Comparison of ENCODE assay signal across 16 cellular contexts in genomic region chr5:124736814-124737186, GRCh38. TPM values are rescaled to one million over a fixed set of nuclear protein-coding genes. Genes with fewer than 3 reads are reported as not detected.
DNase-seq lines count a peak whose midpoint lies in the region; ATAC-seq, FAIRE-seq and TF ChIP-seq lines count a peak whose summit lies in the region.
"Had no signal": no experiment of that assay in that cellular context is flagged by ENCODE, and none has a peak within 500 bp of the region (broad histone marks: within the 10 kb centered on the region; RNA-seq: fewer than 3 reads in every experiment).

No MANE protein-coding gene starts in this region.

- H3K79me2 ChIP-seq in GM12878 (ENCODE audit: control insufficient read depth, insufficient read depth, low read length) = peaks cover 85% of the 10 kb centered on the region
- peaks cover 41% of the 10 kb centered on the region for H3K79me2 ChIP-seq in mesendoderm (ENCODE audit: control insufficient read depth, insufficient read depth, low read length)

- TF ChIP-seq EP300 in GM12878 (IDR thresholded peaks at IDR 0.05; ENCODE audit: borderline replicate concordance in 1 of 2, control insufficient read depth in 1 of 2, low read depth in 2 of 2, low read length in 2 of 2) = no peak

- peak overlapping the region; percentile 81 for H3K4ac ChIP-seq in mesendoderm (ENCODE audit: low read depth, low read length)

- ATAC-seq in GM12878 (no peak), T-cell (replicated peaks in 1 of 4) (no peak), GM19035 (IDR thresholded peaks at IDR 0.05; ENCODE audit: unreplicated experiment) (no peak)
- ATAC-seq: lower lobe of right lung had no signal

- DNase-seq in NCI-H2171 treated with DMSO at 0.1 percent for 48 hours (lab: John Stamatoyannopoulos, UW) (peak; percentile 55), NCI-H2171 (lab: John Stamatoyannopoulos, UW) (no peak), GM12878 (ENCODE audit: low read depth, low spot score) (no peak), mesendoderm (no peak), vagina (ENCODE audit: extremely low spot score in 2 of 2) (no peak), T-cell (no peak), hippocampal formation (lab: John Stamatoyannopoulos, UW) (no peak)
- DNase-seq: central memory CD4-positive, alpha-beta T cell; COR-L47; hypothalamus; lower lobe of right lung; occipital lobe; stimulated activated CD4-positive, alpha-beta T cell treated with anti-CD3 and anti-CD28 coated beads, Interleukin-12 subunit alpha, Interleukin-12 subunit beta, amount 100 ng/mL, for 4 hours had no signal

- peak overlapping the region; percentile 74 for H2BK15ac ChIP-seq in mesendoderm (replicated peaks; ENCODE audit: low read depth)

- H3K4me3 ChIP-seq in GM12878 (no peak overlapping the region), mesendoderm (ENCODE audit: low read length) (no peak overlapping the region), vagina (no peak overlapping the region)

- TF ChIP-seq POLR2A in GM12878 (IDR thresholded peaks at IDR 0.05; ENCODE audit: low read depth, low read length) (no peak), vagina (IDR thresholded peaks at IDR 0.05) (no peak)

- H4K20me1 ChIP-seq in GM12878 (ENCODE audit: control insufficient read depth, insufficient read depth) = no peaks in the 10 kb centered on the region

- no peaks in the 10 kb centered on the region for H3K27me3 ChIP-seq in GM12878 (replicated peaks in 1 of 2; ENCODE audit: control insufficient read depth in 2 of 2, insufficient read depth in 2 of 2, low read length in 1 of 2)
- H3K27me3 ChIP-seq in mesendoderm (ENCODE audit: insufficient read depth, low read length, poor library complexity) = no peaks in the 10 kb centered on the region
- no peaks in the 10 kb centered on the region for H3K27me3 ChIP-seq in vagina

- H3K4me1 Mint-ChIP-seq in T-cell = no peaks in the 10 kb centered on the region

- H3K4me1 ChIP-seq in GM12878 (ENCODE audit: control insufficient read depth, insufficient read depth, low read length) (peaks cover 3% of the 10 kb centered on the region), mesendoderm (ENCODE audit: control insufficient read depth, low read depth, low read length) (peaks cover 45% of the 10 kb centered on the region), vagina (peaks cover 56% of the 10 kb centered on the region)

- POLR2A ChIA-PET in GM12878 (lab: Charles Lee) (interaction anchor here (1.4 to 1.8 kb wide), 2 partner anchors 11 to 34 kb away, joined by 3 to 14 read pairs; partner anchors contain the start of gene ZNF608), T-cell (lab: Charles Lee) (no interaction called here)

- H3K56ac ChIP-seq in mesendoderm (ENCODE audit: low read length) = peak overlapping the region; percentile 72

- no peak for TF ChIP-seq CTCF in GM12878 (IDR thresholded peaks at IDR 0.05 in 2 of 3, conservative IDR thresholded peaks at IDR 0.05 in 1 of 3; ENCODE audit: control insufficient read depth in 2 of 3, extremely low read depth in 1 of 3, insufficient read depth in 1 of 3, low read depth in 3 of 3, low read length in 3 of 3)
- TF ChIP-seq CTCF in vagina (IDR thresholded peaks at IDR 0.05) = no peak

- peak overlapping the region; percentile 35 for H4K5ac ChIP-seq in mesendoderm (ENCODE audit: low read length)

- no peak overlapping the region for H3K4me3 Mint-ChIP-seq in T-cell
- H3K4me3 Mint-ChIP-seq: activated naive CD8-positive, alpha-beta T cell had no signal

- no peak overlapping the region for H3K27ac Mint-ChIP-seq in T-cell
- H3K27ac Mint-ChIP-seq: activated naive CD8-positive, alpha-beta T cell had no signal

- peak overlapping the region; percentile 96 for H3K18ac ChIP-seq in mesendoderm (ENCODE audit: low read length)

- H2AFZ ChIP-seq in GM12878 (ENCODE audit: control insufficient read depth, low read depth, low read length) = no peak overlapping the region

- no peak overlapping the region for H2BK120ac ChIP-seq in mesendoderm (ENCODE audit: low read depth, low read length)

- 25% methylated on average over 3 of the region's 3 CpGs for WGBS in GM12878 (ENCODE audit: insufficient coverage, insufficient replicate concordance, low lambda C conversion rate, missing lambda C conversion rate)
- no CpG with 5 or more reads among the region's 3 CpGs for WGBS in mesendoderm (ENCODE audit: extremely low coverage, insufficient coverage, low lambda C conversion rate)

- no peaks in the 10 kb centered on the region for H3K36me3 Mint-ChIP-seq in T-cell
- H3K36me3 Mint-ChIP-seq: activated naive CD8-positive, alpha-beta T cell had no signal

- no TSS peak for BruUV-seq in GM12878 (replicated peaks; lab: Mats Ljungman, UMichigan)

- CTCF ChIA-PET in GM12878 (lab: Yijun Ruan, JAX) = interaction anchor here (1.1 to 2.7 kb wide), 3 partner anchors 11 to 22 kb away, joined by 3 to 6 read pairs (median 5); no protein-coding TSS in a partner anchor
- CTCF ChIA-PET in T-cell (lab: Charles Lee) = no interaction called here

- H3K9me3 Mint-ChIP-seq in T-cell = no peaks in the 10 kb centered on the region

- in situ Hi-C loops in GM12878 (cut with MboI) = no loop called here

- H2AK5ac ChIP-seq in mesendoderm (ENCODE audit: low read length) = no peak overlapping the region

- intact Hi-C loops in GM12878 (cut with micrococcal nuclease; ENCODE audit: unreplicated experiment) = no loop called here
- intact Hi-C loops in vagina (cut with DNase I) = no loop called here

- H4K8ac ChIP-seq in mesendoderm (ENCODE audit: low read depth, low read length) = peak overlapping the region; percentile 56

- no peak for FAIRE-seq in GM12878 (lab: Jason Lieb, UNC)

- no peaks in the 10 kb centered on the region for H3K36me3 ChIP-seq in GM12878 (ENCODE audit: control insufficient read depth in 2 of 2, insufficient read depth in 2 of 2, low read length in 1 of 2)
- no peaks in the 10 kb centered on the region for H3K36me3 ChIP-seq in mesendoderm (ENCODE audit: control insufficient read depth, insufficient read depth, low read length)
- no peaks in the 10 kb centered on the region for H3K36me3 ChIP-seq in vagina
- H3K36me3 ChIP-seq: lower lobe of right lung had no signal

- peak overlapping the region; percentile 67 for H2BK5ac ChIP-seq in mesendoderm (ENCODE audit: low read length)

- H3K79me1 ChIP-seq in mesendoderm (ENCODE audit: low read length) = no peaks in the 10 kb centered on the region

- RAD21 ChIA-PET in GM12878 (lab: Charles Lee; ENCODE audit: unreplicated experiment) = interaction anchor here (1.4 to 7.0 kb wide), 6 partner anchors 11 to 184 kb away, joined by 3 to 42 read pairs (median 7); partner anchors contain the start of gene ZNF608

- peaks cover 14 to 39% of the 10 kb centered on the region in 2 donors for H3K27me3 Mint-ChIP-seq in T-cell

- H3K9me3 ChIP-seq in GM12878 (replicated peaks; ENCODE audit: control insufficient read depth, insufficient read depth, low read length) (no peaks in the 10 kb centered on the region; the same call in 2 of the 3 replicates), vagina (no peaks in the 10 kb centered on the region)
- H3K9me3 ChIP-seq: lower lobe of right lung had no signal

- no peak overlapping the region; the same call in none of the 2 replicates for H3K4me2 ChIP-seq in GM12878 (ENCODE audit: control insufficient read depth, insufficient read depth)
- H3K4me2 ChIP-seq in mesendoderm (ENCODE audit: low read length) = no peak overlapping the region

- H3K9ac ChIP-seq in GM12878 (ENCODE audit: control insufficient read depth, insufficient read depth, low read length) (no peak overlapping the region), mesendoderm (ENCODE audit: low read length) (peak overlapping the region; percentile 55)

- no peak overlapping the region for H3K23ac ChIP-seq in mesendoderm (ENCODE audit: low read length)

- SMC1A ChIA-PET in GM12878 (lab: Charles Lee; ENCODE audit: uncharacterized antibody, unreplicated experiment) = interaction anchor here (0.7 to 5.7 kb wide), 9 partner anchors 9 to 187 kb away, joined by 3 to 25 read pairs (median 7); no protein-coding TSS in a partner anchor

- no peak for TF ChIP-seq RAD21 in GM12878 (IDR thresholded peaks at IDR 0.05; ENCODE audit: insufficient read depth, low read depth, low read length)

- H3K27ac ChIP-seq in GM12878 (ENCODE audit: control insufficient read depth, insufficient read depth) = peak overlapping the region; percentile 40; the same call in 1 of the 2 replicates
- peak overlapping the region; percentile 78 for H3K27ac ChIP-seq in mesendoderm (ENCODE audit: low read depth, low read length)
- H3K27ac ChIP-seq in vagina = peak overlapping the region; percentile 30
- H3K27ac ChIP-seq: epithelial cell of prostate had no signal

RNA-seq across cellular contexts. Expression of gene ZNF608, which starts 9.6 kb away (rescaled TPM):
- total RNA-seq in GM12878 (2013; cell fraction: nucleolus; rRNA removed) = 55.7 and 55.8 TPM in 2 replicates
- total RNA-seq in GM12878 (2014; rRNA removed) (0.73 and 0.76 TPM in 2 replicates), GM12878 (2014; rRNA removed; fragmentation: Illumina TruSeq; extraction: Trizol) (0.63 and 1.1 TPM in 2 replicates), GM12878 (2021) (0.77 and 0.87 TPM in 2 replicates), vagina (20.6 TPM), T-cell (1 to 10 TPM in 2 of 5 donors, under 1 TPM in 3; 0.26 to 1.3 (median 0.49) TPM)
- 8.3 TPM for polyA plus RNA-seq in GM12878 (2011; ENCODE audit: low read depth)
- polyA plus RNA-seq in GM12878 (2011; rRNA removed) (6.7 and 7.2 TPM in 2 replicates), GM12878 (2014; fragmentation: Illumina TruSeq; extraction: Trizol) (0.62 and 0.84 TPM in 2 replicates), GM12878 (2014; fragmentation: Nextera tagmentation; extraction: Ambion mirVana) (under 1 TPM; 0.19 to 0.31 TPM), GM12878 (2014; rRNA removed) (0.60 and 0.65 TPM in 2 replicates), GM12878 (2016; fragmentation: Nextera tagmentation; extraction: Ambion mirVana) (under 1 TPM; 0.23 to 0.37 TPM)
- polyA plus RNA-seq in GM12878 (2011; cell fraction: cytosol; rRNA removed) = 4.0 and 4.2 TPM in 2 replicates
- polyA plus RNA-seq in GM12878 (2011; cell fraction: nucleus; rRNA removed) = 7.8 and 8.9 TPM in 2 replicates
- 12.2 and 14.9 TPM in 2 replicates for polyA plus RNA-seq in GM12878 (2012)
- 7.8 and 10.2 TPM in 2 replicates for polyA minus RNA-seq in GM12878 (2011; rRNA and poly(A)+ RNA removed)
- polyA minus RNA-seq in GM12878 (2011; cell fraction: cytosol; rRNA and poly(A)+ RNA removed) = 4.9 and 5.3 TPM in 2 replicates
- polyA minus RNA-seq in GM12878 (2011; cell fraction: nucleus; rRNA and poly(A)+ RNA removed) = 7.6 and 11.6 TPM in 2 replicates
- polyA plus RNA-seq in mesendoderm (2013, experiment 1 of 2) = 45.0 TPM
- 42.8 TPM for polyA plus RNA-seq in mesendoderm (2013, experiment 2 of 2)
